ENCODE assay signal across 27 cellular contexts in the genomic region with DNA sequence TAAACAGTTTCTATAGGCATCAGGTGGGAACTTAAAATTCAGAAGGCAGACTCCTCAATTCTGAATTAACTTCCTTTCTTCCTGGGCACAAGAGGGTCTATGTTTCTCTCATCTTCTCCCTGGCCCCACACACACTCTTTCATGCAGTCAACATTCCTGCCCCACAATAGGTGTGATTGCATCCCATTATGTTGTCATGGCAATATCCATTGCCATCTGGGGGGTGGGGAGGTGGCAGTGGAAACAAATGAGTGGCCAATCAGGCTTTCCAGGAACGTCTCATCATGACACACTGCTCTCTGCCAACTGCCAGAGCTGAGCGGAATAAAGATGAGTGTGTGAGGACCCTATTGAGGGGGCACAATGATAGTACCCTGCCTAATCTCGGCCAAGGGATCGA.
DNase-seq lines count a peak whose midpoint lies in the region; ATAC-seq and TF ChIP-seq lines count a peak whose summit lies in the region.
"Had no signal": no experiment of that assay in that cellular context is flagged by ENCODE, and none has a peak within 500 bp of the region (broad histone marks: within the 10 kb centered on the region; RNA-seq: fewer than 3 reads in every experiment).

No MANE protein-coding gene starts in this region.

- ATAC-seq in GM19467 (IDR thresholded peaks at IDR 0.05; ENCODE audit: unreplicated experiment), result no peak
- ATAC-seq: activated naive CD4-positive, alpha-beta T cell treated with anti-CD3 and anti-CD28 coated beads, Interleukin-2, amount 50 U/mL, for 72 hours; CD8-positive, alpha-beta T cell; HCT116 had no signal

- H3K27me3 ChIP-seq in dorsolateral prefrontal cortex, result no peaks in the 10 kb centered on the region
- H3K27me3 ChIP-seq: esophagus muscularis mucosa, right atrium auricular region had no signal

- H3K27ac ChIP-seq in dorsolateral prefrontal cortex, result no peak overlapping the region
- H3K27ac ChIP-seq: esophagus muscularis mucosa, heart right ventricle, parathyroid adenoma, right atrium auricular region had no signal

- TF ChIP-seq CTCF in dorsolateral prefrontal cortex (IDR thresholded peaks at IDR 0.05 in 54 of 56, conservative IDR thresholded peaks at IDR 0.05 in 2 of 56; ENCODE audit: low read depth in 1 of 56, partially characterized antibody in 56 of 56), result no peak

- DNase-seq in NCI-H2227 (lab: John Stamatoyannopoulos, UW; ENCODE audit: unreplicated experiment) (peak; percentile 35), NCI-H2227 treated with DMSO at 0.1 percent for 48 hours (lab: John Stamatoyannopoulos, UW) (no peak), NCI-H1092 (lab: John Stamatoyannopoulos, UW) (peak; percentile 54), NCI-H748 (lab: John Stamatoyannopoulos, UW; ENCODE audit: unreplicated experiment) (peak; percentile 93), iPS-NIHi7 (ENCODE audit: extremely low spot score) (peak; percentile 30), dorsolateral prefrontal cortex (no peak), T1000 (lab: John Stamatoyannopoulos, UW) (no peak)
- DNase-seq: activated CD4-positive, alpha-beta memory T cell treated with anti-CD3 and anti-CD28 coated beads for 36 hours; activated CD8-positive, alpha-beta memory T cell treated with anti-CD3 and anti-CD28 coated beads, Interleukin-2, amount 50 U/mL, for 4 hours; CD8-positive, alpha-beta T cell; cortex of kidney; DMS79; foreskin melanocyte; GDM1; heart right ventricle; mammary epithelial cell; NCI-H1436; nephron progenitor cell; stimulated activated CD4-positive, alpha-beta T cell treated with anti-CD3 and anti-CD28 coated beads, Interleukin-4, amount 100 ng/mL, for 1 hour; T-helper 1 cell; trophoblast cell had no signal

- H3K4me3 ChIP-seq in dorsolateral prefrontal cortex, result no peak overlapping the region
- H3K4me3 ChIP-seq: esophagus muscularis mucosa, heart right ventricle, right atrium auricular region had no signal

- intact Hi-C loops in dorsolateral prefrontal cortex (cut with DNase I), result loop anchor here in 1 of 2 donors (5.0 kb wide), 1 partner anchor 83 kb away; no protein-coding TSS in a partner anchor

Comparison
In these comparisons a context has a peak if more than half of its experiments do, and no peak if none do; other contexts are left out.
1. DNase-seq: peak in NCI-H2227 (single experiment), NCI-H1092 (single experiment), NCI-H748 (single experiment) and iPS-NIHi7 (single experiment); none in NCI-H2227 treated with DMSO at 0.1 percent for 48 hours (single experiment), dorsolateral prefrontal cortex (0 of 10) and T1000 (single experiment).